Comparison of ENCODE assay signal across 8 cellular contexts in genomic region chr1:148263128-148263905, GRCh38.
DNase-seq lines count a peak whose midpoint lies in the region; ATAC-seq and TF ChIP-seq lines count a peak whose summit lies in the region.

No MANE protein-coding gene starts in this region.

- no peaks in the 10 kb centered on the region for H3K9me3 Mint-ChIP-seq in endothelial cell (ENCODE audit: unreplicated experiment)

- H3K4me3 ChIP-seq in GM08714 (ENCODE audit: low read length) (peak overlapping the region; percentile 63), mononuclear cell (ENCODE audit: low read length) (peak overlapping the region; percentile 25)

- H3K27ac Mint-ChIP-seq in endothelial cell (ENCODE audit: unreplicated experiment): peak overlapping the region; percentile 99

- peak overlapping the region; percentile 96 for H3K4me3 Mint-ChIP-seq in endothelial cell (ENCODE audit: unreplicated experiment)

- TF ChIP-seq CTCF in endothelial cell (IDR thresholded peaks at IDR 0.05; ENCODE audit: unreplicated experiment): no peak

- H3K36me3 Mint-ChIP-seq in endothelial cell (ENCODE audit: low read depth, unreplicated experiment): no peaks in the 10 kb centered on the region

- peaks cover 38% of the 10 kb centered on the region for H3K27me3 ChIP-seq in mononuclear cell (ENCODE audit: insufficient read depth, low read length)

- H3K27me3 Mint-ChIP-seq in endothelial cell (ENCODE audit: unreplicated experiment): no peaks in the 10 kb centered on the region

- ATAC-seq in HG02610 (IDR thresholded peaks at IDR 0.05; ENCODE audit: unreplicated experiment): peak; percentile 72
- ATAC-seq in HG02642 (IDR thresholded peaks at IDR 0.05; ENCODE audit: poor library complexity, unreplicated experiment): no peak

- H3K9me3 ChIP-seq in mononuclear cell (ENCODE audit: low read depth, low read length): no peaks in the 10 kb centered on the region

- peaks cover 15% of the 10 kb centered on the region for H3K4me1 Mint-ChIP-seq in endothelial cell (ENCODE audit: unreplicated experiment)

- H3K4me1 ChIP-seq in mononuclear cell (ENCODE audit: insufficient read depth, low read length): peaks cover 18% of the 10 kb centered on the region

- DNase-seq in NCI-H460 (ENCODE audit: extremely low read depth, low read depth) (peak; percentile 99), endothelial cell (ENCODE audit: low spot score) (peak; percentile 50)
- peak; percentile 48 to 79 (median 54) for DNase-seq in activated CD8-positive, alpha-beta memory T cell treated with anti-CD3 and anti-CD28 coated beads for 48 hours (ENCODE audit: low read depth in 2 of 3, low spot score in 2 of 3)
- peak; percentile 46 for DNase-seq in stimulated activated CD8-positive, alpha-beta memory T cell treated with anti-CD3 and anti-CD28 coated beads, Interleukin-4, amount 100 ng/mL, for 24 hours (ENCODE audit: low read depth)

Comparison
In these comparisons a context has a peak if more than half of its experiments do, and no peak if none do; other contexts are left out.
1. DNase-seq: peak in every context shown above with its lines; median percentile 99 in NCI-H460; 54 in activated CD8-positive, alpha-beta memory T cell treated with anti-CD3 and anti-CD28 coated beads for 48 hours; 50 in endothelial cell; 46 in stimulated activated CD8-positive, alpha-beta memory T cell treated with anti-CD3 and anti-CD28 coated beads, Interleukin-4, amount 100 ng/mL, for 24 hours.